In genomic region chr17:67359960-67360817, GRCh38 we compare ENCODE assay signal across 8 cellular contexts. TPM values are rescaled to one million over a fixed set of nuclear protein-coding genes. Genes with fewer than 3 reads are reported as not detected.
DNase-seq lines count a peak whose midpoint lies in the region; ATAC-seq, FAIRE-seq and TF ChIP-seq lines count a peak whose summit lies in the region.

No MANE protein-coding gene starts in this region.

- peaks cover 61% of the 10 kb centered on the region for H3K4me1 Mint-ChIP-seq in activated T-cell treated with anti-CD3 and anti-CD28 coated beads, Interleukin-2, amount 50 U/mL, for 4 hours (ENCODE audit: low read depth)

- ATAC-seq in activated T-cell treated with anti-CD3 and anti-CD28 coated beads, Interleukin-2, amount 50 U/mL, for 4 hours = peak; percentile 82 to 86
- ATAC-seq in left ventricle myocardium superior (peak; percentile 53), GM18868 (IDR thresholded peaks at IDR 0.05; ENCODE audit: unreplicated experiment) (no peak), GM18519 (IDR thresholded peaks at IDR 0.05; ENCODE audit: low FRiP score, unreplicated experiment) (no peak), GM18861 (IDR thresholded peaks at IDR 0.05; ENCODE audit: unreplicated experiment) (no peak)

- peaks cover 96% of the 10 kb centered on the region for H3K79me2 ChIP-seq in DOHH2 (ENCODE audit: control insufficient read depth, low read length)

- peak overlapping the region; percentile 17 for H3K4me3 ChIP-seq in DOHH2 (ENCODE audit: low read length)
- H3K4me3 ChIP-seq in kidney (ENCODE audit: low read length in 2 of 2) = no peak overlapping the region

- H3K4me2 ChIP-seq in DOHH2 (ENCODE audit: low read length) = peak overlapping the region; percentile 45

- H3K9ac ChIP-seq in kidney (ENCODE audit: low read length in 2 of 2) = no peak overlapping the region

- no peaks in the 10 kb centered on the region for H3K9me3 Mint-ChIP-seq in activated T-cell treated with anti-CD3 and anti-CD28 coated beads, Interleukin-2, amount 50 U/mL, for 4 hours

- H3K27ac ChIP-seq in DOHH2 (ENCODE audit: low read depth, low read length) = no peak overlapping the region; the same call in 1 of the 2 replicates
- no peak overlapping the region for H3K27ac ChIP-seq in kidney (ENCODE audit: low read depth in 2 of 2, low read length in 2 of 2)

- TF ChIP-seq CTCF in DOHH2 (IDR thresholded peaks at IDR 0.05; ENCODE audit: low read depth, low read length, poor library complexity, severe bottlenecking) (peak; percentile 76), kidney (IDR thresholded peaks at IDR 0.05; ENCODE audit: borderline replicate concordance, extremely low read depth, insufficient read depth) (no peak)

- peaks cover 41% of the 10 kb centered on the region for H3K36me3 Mint-ChIP-seq in activated T-cell treated with anti-CD3 and anti-CD28 coated beads, Interleukin-2, amount 50 U/mL, for 4 hours (ENCODE audit: insufficient read depth)

- no peaks in the 10 kb centered on the region for H3K9me2 ChIP-seq in DOHH2 (replicated peaks; ENCODE audit: control insufficient read depth, low read length)

- H4K20me1 ChIP-seq in DOHH2 (ENCODE audit: control insufficient read depth, insufficient read depth, low read depth, low read length) = peaks cover 19% of the 10 kb centered on the region

- intact Hi-C loops in left ventricle myocardium superior (cut with micrococcal nuclease) = no loop called here
- intact Hi-C loops in kidney (cut with DNase I) = no loop called here

- no peaks in the 10 kb centered on the region for H3K27me3 Mint-ChIP-seq in activated T-cell treated with anti-CD3 and anti-CD28 coated beads, Interleukin-2, amount 50 U/mL, for 4 hours (ENCODE audit: low read depth)

- H3K9me3 ChIP-seq in DOHH2 (ENCODE audit: control insufficient read depth, insufficient read depth, low read length) (no peaks in the 10 kb centered on the region), kidney (ENCODE audit: control insufficient read depth in 1 of 2, low read length in 2 of 2) (no peaks in the 10 kb centered on the region)

- peaks cover 84% of the 10 kb centered on the region for H3K36me3 ChIP-seq in DOHH2 (ENCODE audit: control insufficient read depth, low read length)
- H3K36me3 ChIP-seq in kidney (ENCODE audit: control insufficient read depth in 1 of 2, insufficient read depth in 2 of 2, low read length in 2 of 2) = peaks cover 6 to 18% of the 10 kb centered on the region in 2 donors

- peak overlapping the region; percentile 67 for H3K4me3 Mint-ChIP-seq in activated T-cell treated with anti-CD3 and anti-CD28 coated beads, Interleukin-2, amount 50 U/mL, for 4 hours

- peak; percentile 66 for DNase-seq in NAMALWA (ENCODE audit: low spot score)
- DNase-seq in activated T-cell treated with anti-CD3 and anti-CD28 coated beads, Interleukin-2, amount 50 U/mL, for 4 hours = peak; percentile 36
- no peak for DNase-seq in left ventricle myocardium superior
- DNase-seq in kidney = no peak

- peaks cover 14% of the 10 kb centered on the region for H3F3A ChIP-seq in DOHH2 (ENCODE audit: control insufficient read depth, insufficient read depth)

- peaks cover 56% of the 10 kb centered on the region for H3K4me1 ChIP-seq in DOHH2 (ENCODE audit: control insufficient read depth, low read length)
- peaks cover 2 to 11% of the 10 kb centered on the region in 2 donors for H3K4me1 ChIP-seq in kidney (ENCODE audit: control insufficient read depth in 1 of 2, insufficient read depth in 1 of 2, low read depth in 1 of 2, low read length in 2 of 2)

- no peaks in the 10 kb centered on the region for H3K27me3 ChIP-seq in DOHH2 (ENCODE audit: control insufficient read depth, low read length)

- FAIRE-seq in kidney (lab: Jason Lieb, UNC) = no peak

RNA-seq across cellular contexts. Expression of gene PSMD12, which starts 6.2 kb away (rescaled TPM):
- 100 to 1,000 TPM; 127 to 142 (median 139) TPM for total RNA-seq in activated T-cell treated with anti-CD3 and anti-CD28 coated beads, Interleukin-2, amount 50 U/mL, for 4 hours
- total RNA-seq in left ventricle myocardium superior = 47.0 TPM
- 46.0 TPM for total RNA-seq in kidney
- polyA plus RNA-seq in kidney (ENCODE audit: insufficient read depth, low read depth, low replicate concordance) = 26.0 TPM

RNA-seq across cellular contexts. Expression of gene PITPNC1, which starts 16.9 kb away (rescaled TPM):
- 10 to 100 TPM; 14.3 to 28.0 (median 19.7) TPM for total RNA-seq in activated T-cell treated with anti-CD3 and anti-CD28 coated beads, Interleukin-2, amount 50 U/mL, for 4 hours
- total RNA-seq in left ventricle myocardium superior = 11.0 TPM
- total RNA-seq in kidney = 41.3 TPM
- 14.2 TPM for polyA plus RNA-seq in kidney (ENCODE audit: insufficient read depth, low read depth, low replicate concordance)

Comparison
In these comparisons a context has a peak if more than half of its experiments do, and no peak if none do; other contexts are left out.
1. DNase-seq: peak in NAMALWA (single experiment) and activated T-cell treated with anti-CD3 and anti-CD28 coated beads, Interleukin-2, amount 50 U/mL, for 4 hours (single experiment); none in left ventricle myocardium superior (single experiment) and kidney (single experiment).
2. ATAC-seq: peak in activated T-cell treated with anti-CD3 and anti-CD28 coated beads, Interleukin-2, amount 50 U/mL, for 4 hours (2 of 2) and left ventricle myocardium superior (single experiment); none in GM18868 (single experiment), GM18519 (single experiment) and GM18861 (single experiment).